Comparison of ENCODE assay signal across 17 cellular contexts in the genomic region with DNA sequence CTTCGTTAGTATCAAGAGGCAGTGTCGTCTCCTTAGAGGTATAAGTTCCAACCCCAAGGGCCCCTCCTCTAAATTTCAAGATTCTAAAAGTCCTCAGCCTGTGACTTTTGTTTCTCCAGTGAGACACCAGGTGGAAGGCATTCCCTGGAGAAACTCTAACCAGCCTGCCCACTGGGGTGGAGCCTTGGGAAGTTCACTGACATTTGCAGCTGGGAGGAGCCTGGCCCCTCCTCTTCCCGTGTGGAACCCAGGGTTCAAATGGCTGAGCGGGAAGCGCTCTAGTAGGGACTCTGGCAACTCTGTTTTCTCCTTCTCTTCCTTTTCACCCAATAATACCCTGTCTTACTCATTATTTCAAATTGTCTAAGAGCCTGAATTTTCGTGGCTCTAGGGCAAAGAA.
"Had no signal": no experiment of that assay in that cellular context is flagged by ENCODE, and none has a peak within 500 bp of the region (broad histone marks: within the 10 kb centered on the region; RNA-seq: fewer than 3 reads in every experiment).

No MANE protein-coding gene starts in this region.

- ATAC-seq: left lobe of liver had no signal

- H3K27ac ChIP-seq: brain microvascular endothelial cell, esophagus squamous epithelium, foreskin keratinocyte, pancreas, sigmoid colon, uterus had no signal

- DNase-seq: activated B cell treated with CpG ODN at 0.5 μM for 24 hours; activated naive CD4-positive, alpha-beta T cell; activated T-cell treated with anti-CD3 and anti-CD28 coated beads for 4 hours; anterior cingulate cortex; brain microvascular endothelial cell; cortex of kidney; effector CD4-positive, alpha-beta T cell; esophagus squamous epithelium; foreskin keratinocyte; head of caudate nucleus; pancreas; sigmoid colon; stimulated activated CD4-positive, alpha-beta T cell treated with anti-CD3 and anti-CD28 coated beads, Interleukin-1b, Interleukin-23, amount 100 ng/mL, for 48 hours; uterus had no signal

- FAIRE-seq: endothelial cell of umbilical vein, pancreas had no signal

- H3K27me3 Mint-ChIP-seq: activated B cell treated with CpG ODN at 0.5 μM for 24 hours; central memory CD8-positive, alpha-beta T cell had no signal

- H3K4me1 ChIP-seq: esophagus squamous epithelium, pancreas, sigmoid colon, uterus had no signal

- H3K4me1 Mint-ChIP-seq: activated B cell treated with CpG ODN at 0.5 μM for 24 hours; central memory CD8-positive, alpha-beta T cell had no signal

- H3K4me3 ChIP-seq: esophagus squamous epithelium, pancreas, sigmoid colon, uterus had no signal

- H3K9me3 Mint-ChIP-seq: activated B cell treated with CpG ODN at 0.5 μM for 24 hours had no signal

- H3K27me3 ChIP-seq: brain microvascular endothelial cell, esophagus squamous epithelium, foreskin keratinocyte, pancreas, sigmoid colon, uterus had no signal

- H3K36me3 ChIP-seq: brain microvascular endothelial cell, esophagus squamous epithelium, pancreas, sigmoid colon, uterus had no signal

- H3K27ac Mint-ChIP-seq: activated B cell treated with CpG ODN at 0.5 μM for 24 hours had no signal

- H3K4me3 Mint-ChIP-seq: activated B cell treated with CpG ODN at 0.5 μM for 24 hours; central memory CD8-positive, alpha-beta T cell had no signal

- H3K9me3 ChIP-seq: esophagus squamous epithelium, pancreas, sigmoid colon, uterus had no signal
